ENCODE assay signal across 1 cellular context in genomic region chr2:156380117-156380645, GRCh38.
A peak's percentile ranks its signal among the peaks of the same experiment; 100 is the strongest.
TF ChIP-seq lines count a peak whose summit lies in the region.

No MANE protein-coding gene starts in this region.

TF ChIP-seq in GM12878, 131 proteins besides CTCF, POLR2A, EP300 and RAD21 (continued from another document):
- TF ChIP-seq REST (IDR thresholded peaks at IDR 0.05; ENCODE audit: low read depth, low read length) = no peak
- no peak for TF ChIP-seq E2F4 (IDR thresholded peaks at IDR 0.05; ENCODE audit: low read depth, low read length)
- TF ChIP-seq MTA2 (IDR thresholded peaks at IDR 0.05; ENCODE audit: low read depth) = peak; percentile 35; the same call in 1 of the 2 replicates
- TF ChIP-seq BCLAF1 (IDR thresholded peaks at IDR 0.05) = no peak
- no peak for TF ChIP-seq NR2C2 (IDR thresholded peaks at IDR 0.05; ENCODE audit: borderline replicate concordance, control insufficient read depth, insufficient read length, low read depth)
- peak; percentile 91 for TF ChIP-seq RUNX3 (IDR thresholded peaks at IDR 0.05; ENCODE audit: low read length)
TF ChIP-seq in GM12878: peak in this region for 6.
